ENCODE assay signal across 1 cellular context in genomic region chr12:6777386-6777785, GRCh38.
TF ChIP-seq lines count a peak whose summit lies in the region.

No MANE protein-coding gene starts in this region.

TF ChIP-seq in WTC11, 78 proteins besides CTCF, POLR2A, EP300 and RAD21 (continued from another document):
- TF ChIP-seq ZNF138 (CRISPR knock-in tag; conservative IDR thresholded peaks at IDR 0.05) = no peak
